ENCODE assay signal across 8 cellular contexts in genomic region chr17:27578718-27579085, GRCh38. TPM values are rescaled to one million over a fixed set of nuclear protein-coding genes. Genes with fewer than 3 reads are reported as not detected.
DNase-seq lines count a peak whose midpoint lies in the region; ATAC-seq and TF ChIP-seq lines count a peak whose summit lies in the region.

No MANE protein-coding gene starts in this region.

- DNase-seq in EL (peak; percentile 27), HPDE6-E6E7 (ENCODE audit: extremely low spot score) (peak; percentile 38), brain microvascular endothelial cell (no peak), NCI-H524 (lab: John Stamatoyannopoulos, UW) (no peak), glutamatergic neuron (no peak)
- DNase-seq in stimulated activated naive B cell treated with anti-CD40 and anti-IgM and Interleukin-4, amounts not matched to agents 10 μg/mL and 1 μg/mL and 100 μg/mL, for 72 hours: no peak
- no peak for DNase-seq in naive thymus-derived CD8-positive, alpha-beta T cell

- H3K9me3 Mint-ChIP-seq in stimulated activated naive B cell treated with anti-CD40 and anti-IgM and Interleukin-4, amounts not matched to agents 10 μg/mL and 1 μg/mL and 100 μg/mL, for 72 hours: no peaks in the 10 kb centered on the region
- no peaks in the 10 kb centered on the region for H3K9me3 Mint-ChIP-seq in naive thymus-derived CD8-positive, alpha-beta T cell
- peaks cover 16% of the 10 kb centered on the region for H3K9me3 Mint-ChIP-seq in glutamatergic neuron (ENCODE audit: unreplicated experiment)

- H3K4me3 Mint-ChIP-seq in stimulated activated naive B cell treated with anti-CD40 and anti-IgM and Interleukin-4, amounts not matched to agents 10 μg/mL and 1 μg/mL and 100 μg/mL, for 72 hours: no peak overlapping the region
- H3K4me3 Mint-ChIP-seq in naive thymus-derived CD8-positive, alpha-beta T cell: no peak overlapping the region
- no peak overlapping the region for H3K4me3 Mint-ChIP-seq in glutamatergic neuron (ENCODE audit: unreplicated experiment)

- in situ Hi-C loops in brain microvascular endothelial cell (cut with HindIII; ENCODE audit: low pct_ligation_motif_present, low sequenced_read_pairs): no loop called here

- H3K27me3 Mint-ChIP-seq in stimulated activated naive B cell treated with anti-CD40 and anti-IgM and Interleukin-4, amounts not matched to agents 10 μg/mL and 1 μg/mL and 100 μg/mL, for 72 hours: no peaks in the 10 kb centered on the region
- H3K27me3 Mint-ChIP-seq in naive thymus-derived CD8-positive, alpha-beta T cell: no peaks in the 10 kb centered on the region
- peaks cover 12% of the 10 kb centered on the region for H3K27me3 Mint-ChIP-seq in glutamatergic neuron (ENCODE audit: unreplicated experiment)

- TF ChIP-seq CTCF in brain microvascular endothelial cell (IDR thresholded peaks at IDR 0.05; ENCODE audit: low read depth, low read length, missing control alignments) (peak; percentile 24), glutamatergic neuron (IDR thresholded peaks at IDR 0.05; ENCODE audit: partially characterized antibody, unreplicated experiment) (no peak)

- H3K36me3 Mint-ChIP-seq in stimulated activated naive B cell treated with anti-CD40 and anti-IgM and Interleukin-4, amounts not matched to agents 10 μg/mL and 1 μg/mL and 100 μg/mL, for 72 hours: peaks cover 10 to 16% of the 10 kb centered on the region in 2 donors
- H3K36me3 Mint-ChIP-seq in naive thymus-derived CD8-positive, alpha-beta T cell: peaks cover 0 to 9% (median 0%) of the 10 kb centered on the region in 3 donors
- H3K36me3 Mint-ChIP-seq in glutamatergic neuron (ENCODE audit: unreplicated experiment): no peaks in the 10 kb centered on the region

- ATAC-seq in GM21367 (IDR thresholded peaks at IDR 0.05; ENCODE audit: unreplicated experiment): peak; percentile 61
- ATAC-seq in stimulated activated naive B cell treated with anti-CD40 and anti-IgM and Interleukin-4, amounts not matched to agents 10 μg/mL and 1 μg/mL and 100 μg/mL, for 72 hours (replicated peaks): peak; percentile 85 to 92
- ATAC-seq in naive thymus-derived CD8-positive, alpha-beta T cell: no peak

- POLR2A ChIA-PET in naive thymus-derived CD8-positive, alpha-beta T cell (lab: Charles Lee): no interaction called here

- H3K36me3 ChIP-seq in brain microvascular endothelial cell (replicated peaks): peaks cover 8% of the 10 kb centered on the region

- H3K4me3 ChIP-seq in brain microvascular endothelial cell (ENCODE audit: low read depth, low read length): no peak overlapping the region

- H3K27me3 ChIP-seq in brain microvascular endothelial cell (replicated peaks): no peaks in the 10 kb centered on the region

- H3K27ac ChIP-seq in brain microvascular endothelial cell: peak overlapping the region; percentile 9

- peaks cover 16 to 18% of the 10 kb centered on the region in 2 donors for H3K4me1 Mint-ChIP-seq in stimulated activated naive B cell treated with anti-CD40 and anti-IgM and Interleukin-4, amounts not matched to agents 10 μg/mL and 1 μg/mL and 100 μg/mL, for 72 hours
- peaks cover 7 to 23% (median 17%) of the 10 kb centered on the region in 4 donors for H3K4me1 Mint-ChIP-seq in naive thymus-derived CD8-positive, alpha-beta T cell
- peaks cover 50% of the 10 kb centered on the region for H3K4me1 Mint-ChIP-seq in glutamatergic neuron (ENCODE audit: low read depth, unreplicated experiment)

- H3K27ac Mint-ChIP-seq in stimulated activated naive B cell treated with anti-CD40 and anti-IgM and Interleukin-4, amounts not matched to agents 10 μg/mL and 1 μg/mL and 100 μg/mL, for 72 hours: peak overlapping the region; percentile 25
- peak overlapping the region in 1 of 10 donors; percentile 41 for H3K27ac Mint-ChIP-seq in naive thymus-derived CD8-positive, alpha-beta T cell
- H3K27ac Mint-ChIP-seq in glutamatergic neuron (ENCODE audit: unreplicated experiment): no peak overlapping the region

RNA-seq across cellular contexts. Expression of gene LGALS9, which starts 52.3 kb away (rescaled TPM):
- total RNA-seq in naive thymus-derived CD8-positive, alpha-beta T cell: 1 to 10 TPM; 8.5 to 9.7 TPM
- 1 to 10 TPM; 4.5 to 8.4 (median 5.2) TPM for polyA plus RNA-seq in naive thymus-derived CD8-positive, alpha-beta T cell
- 6.5 TPM for total RNA-seq in glutamatergic neuron (ENCODE audit: unreplicated experiment)

Comparison
In these comparisons a context has a peak if more than half of its experiments do, and no peak if none do; other contexts are left out.
1. DNase-seq: peak in EL (single experiment) and HPDE6-E6E7 (single experiment); none in brain microvascular endothelial cell (single experiment), stimulated activated naive B cell treated with anti-CD40 and anti-IgM and Interleukin-4, amounts not matched to agents 10 μg/mL and 1 μg/mL and 100 μg/mL, for 72 hours (single experiment), naive thymus-derived CD8-positive, alpha-beta T cell (0 of 10), NCI-H524 (0 of 2) and glutamatergic neuron (single experiment).
2. ATAC-seq: peak in GM21367 (single experiment) and stimulated activated naive B cell treated with anti-CD40 and anti-IgM and Interleukin-4, amounts not matched to agents 10 μg/mL and 1 μg/mL and 100 μg/mL, for 72 hours (2 of 2); none in naive thymus-derived CD8-positive, alpha-beta T cell (0 of 2).